In genomic region chr21:34878501-34878900, GRCh38 we compare ENCODE assay signal across 10 cellular contexts.
DNase-seq lines count a peak whose midpoint lies in the region; ATAC-seq and TF ChIP-seq lines count a peak whose summit lies in the region.
"Had no signal": no experiment of that assay in that cellular context is flagged by ENCODE, and none has a peak within 500 bp of the region (broad histone marks: within the 10 kb centered on the region; RNA-seq: fewer than 3 reads in every experiment).

No MANE protein-coding gene starts in this region.

- no peak overlapping the region for H3K4me3 ChIP-seq in HCT116 (replicated peaks in 1 of 2; ENCODE audit: low read depth in 1 of 2, low read length in 2 of 2)
- H3K4me3 ChIP-seq in esophagus squamous epithelium, result no peak overlapping the region
- no peak overlapping the region for H3K4me3 ChIP-seq in stomach
- no peak overlapping the region for H3K4me3 ChIP-seq in lower leg skin (ENCODE audit: low read depth, poor library complexity, severe bottlenecking)

- H3K9me3 ChIP-seq in HCT116 (ENCODE audit: control insufficient read depth in 1 of 2, insufficient read depth in 1 of 2, low read depth in 1 of 2, low read length in 2 of 2) (no peaks in the 10 kb centered on the region), esophagus squamous epithelium (no peaks in the 10 kb centered on the region), stomach (no peaks in the 10 kb centered on the region)

- no peak for TF ChIP-seq EP300 in stomach (IDR thresholded peaks at IDR 0.05)

- ATAC-seq in HCT116, result no peak
- ATAC-seq in GM21381 (IDR thresholded peaks at IDR 0.05; ENCODE audit: unreplicated experiment), result no peak

- no peak overlapping the region for H2AFZ ChIP-seq in HCT116 (ENCODE audit: low read depth, low read length, poor library complexity, severe bottlenecking)

- peak overlapping the region; percentile 13; the same call in 1 of the 2 replicates for H3K4me2 ChIP-seq in HCT116 (ENCODE audit: low read length)

- no peaks in the 10 kb centered on the region for H4K20me1 ChIP-seq in HCT116 (ENCODE audit: insufficient read depth)

- DNase-seq in HCT116 (ENCODE audit: low read depth, low spot score), result no peak
- DNase-seq in NCI-H510A (lab: John Stamatoyannopoulos, UW), result peak; percentile 54
- DNase-seq in esophagus squamous epithelium (lab: John Stamatoyannopoulos, UW), result no peak
- DNase-seq in stomach, result peak; percentile 80
- DNase-seq in lower leg skin (ENCODE audit: low spot score in 2 of 2), result no peak
- DNase-seq in retina, result no peak
- DNase-seq in NK-92 treated with Interleukin-12 subunit alpha and Interleukin-12 subunit beta, amount 100 ng/mL, for 24 hours (lab: John Stamatoyannopoulos, UW), result no peak
- DNase-seq: islet precursor cell, T1000 had no signal

- intact Hi-C loops in HCT116 (cut with micrococcal nuclease), result no loop called here
- intact Hi-C loops in esophagus squamous epithelium (cut with DNase I), result no loop called here
- intact Hi-C loops in stomach (cut with DNase I; ENCODE audit: low total_unique reads), result no loop called here
- intact Hi-C loops in lower leg skin (cut with DNase I; ENCODE audit: low total_unique reads), result no loop called here

- H3K4me1 ChIP-seq in HCT116 (ENCODE audit: control insufficient read depth in 1 of 2, insufficient read depth in 2 of 2, low read length in 2 of 2), result peaks cover 33 to 47% of the 10 kb centered on the region in 2 experiments
- H3K4me1 ChIP-seq in esophagus squamous epithelium, result peaks cover 15 to 75% (median 34%) of the 10 kb centered on the region in 3 donors
- peaks cover 24 to 81% (median 42%) of the 10 kb centered on the region in 4 donors for H3K4me1 ChIP-seq in stomach

- peaks cover 93% of the 10 kb centered on the region for H3K79me2 ChIP-seq in HCT116 (ENCODE audit: insufficient read depth, low read length)

- POLR2A ChIA-PET in HCT116 (lab: Charles Lee), result interaction anchor here (1.0 kb wide), 1 partner anchor 133 kb away, joined by 3 read pairs; no protein-coding TSS in a partner anchor

- no peak overlapping the region for H3K9ac ChIP-seq in HCT116 (ENCODE audit: low read length)

- CTCF ChIA-PET in HCT116 (lab: Charles Lee), result interaction anchor here (0.7 to 1.6 kb wide), 2 partner anchors 11 to 133 kb away, joined by 3 to 7 read pairs; no protein-coding TSS in a partner anchor

- H3K27ac ChIP-seq in HCT116 (ENCODE audit: low read depth, low read length) (no peak overlapping the region), esophagus squamous epithelium (peak overlapping the region in 3 of 4 donors; percentile 78 to 85 (median 78)), stomach (peak overlapping the region; percentile 54 to 98 (median 94))

- H3K36me3 ChIP-seq in HCT116 (ENCODE audit: control insufficient read depth in 1 of 2, insufficient read depth in 2 of 2, low read length in 2 of 2) (peaks cover 10 to 29% of the 10 kb centered on the region in 2 experiments), esophagus squamous epithelium (peaks cover 0 to 7% (median 0%) of the 10 kb centered on the region in 3 donors), stomach (peaks cover 0 to 49% (median 23%) of the 10 kb centered on the region in 4 donors)

- H3K27me3 ChIP-seq in HCT116 (ENCODE audit: insufficient read depth, low read length) (no peaks in the 10 kb centered on the region), esophagus squamous epithelium (no peaks in the 10 kb centered on the region), stomach (no peaks in the 10 kb centered on the region)

- WGBS in esophagus squamous epithelium, 2 donors, result 38 to 43% methylated on average over 3 of the region's 3 CpGs
- WGBS in stomach, 5 donors, result 22 to 60% (median 41%) methylated on average over 3 of the region's 3 CpGs
- 63 to 65% methylated on average over 3 of the region's 3 CpGs for WGBS in lower leg skin, 2 donors

- no peaks in the 10 kb centered on the region for H3K9me2 ChIP-seq in HCT116 (ENCODE audit: insufficient read depth)

- no peak for TF ChIP-seq RAD21 in HCT116 (IDR thresholded peaks at IDR 0.05; ENCODE audit: low read depth)

- BruUV-seq in HCT116 (replicated peaks; lab: Mats Ljungman, UMichigan), result no TSS peak

- TF ChIP-seq POLR2A in HCT116 (IDR thresholded peaks at IDR 0.05; ENCODE audit: borderline replicate concordance, extremely low read depth, insufficient read depth, insufficient read length) (no peak), esophagus squamous epithelium (IDR thresholded peaks at IDR 0.05) (no peak), stomach (IDR thresholded peaks at IDR 0.05) (no peak), lower leg skin (IDR thresholded peaks at IDR 0.05) (no peak)

- RAD21 ChIA-PET in HCT116 (lab: Charles Lee; ENCODE audit: low non-redundant PET in 1 of 2, low total read pairs in 2 of 2, uncharacterized antibody in 2 of 2, unreplicated experiment in 2 of 2), result no interaction called here

- TF ChIP-seq CTCF in HCT116 (IDR thresholded peaks at IDR 0.05 in 2 of 3, conservative IDR thresholded peaks at IDR 0.05 in 1 of 3; ENCODE audit: borderline replicate concordance in 1 of 3, insufficient read depth in 1 of 3, low read depth in 2 of 3, low read length in 2 of 3) (no peak), esophagus squamous epithelium (IDR thresholded peaks at IDR 0.05) (no peak), stomach (IDR thresholded peaks at IDR 0.05) (no peak), lower leg skin (IDR thresholded peaks at IDR 0.05) (no peak)

TF ChIP-seq in HCT116, 20 proteins besides CTCF, POLR2A, EP300 and RAD21:
- no peak for TF ChIP-seq TCF7L2 (IDR thresholded peaks at IDR 0.05; ENCODE audit: borderline replicate concordance, extremely low read depth, insufficient read depth, insufficient read length)
- TF ChIP-seq ATF3 (IDR thresholded peaks at IDR 0.05), result no peak
- TF ChIP-seq ZBTB33 (IDR thresholded peaks at IDR 0.05; ENCODE audit: extremely low read depth, insufficient replicate concordance, low read length), result no peak
TF ChIP-seq in HCT116: peak in this region for 0.

Comparison
In these comparisons a context has a peak if more than half of its experiments do, and no peak if none do; other contexts are left out.
1. DNase-seq: peak in NCI-H510A (single experiment) and stomach (single experiment); none in HCT116 (single experiment), esophagus squamous epithelium (single experiment), lower leg skin (0 of 2), retina (single experiment) and NK-92 treated with Interleukin-12 subunit alpha and Interleukin-12 subunit beta, amount 100 ng/mL, for 24 hours (single experiment).